ENCODE assay signal across 15 cellular contexts in genomic region chr10:131996508-131997365, GRCh38. TPM values are rescaled to one million over a fixed set of nuclear protein-coding genes. Genes with fewer than 3 reads are reported as not detected.
A peak's percentile ranks its signal among the peaks of the same experiment; 100 is the strongest.
DNase-seq lines count a peak whose midpoint lies in the region; ATAC-seq and TF ChIP-seq lines count a peak whose summit lies in the region.
"Had no signal": no experiment of that assay in that cellular context is flagged by ENCODE, and none has a peak within 500 bp of the region (broad histone marks: within the 10 kb centered on the region; RNA-seq: fewer than 3 reads in every experiment).

No MANE protein-coding gene starts in this region.

- no peak for ATAC-seq in GM18867 (IDR thresholded peaks at IDR 0.05; ENCODE audit: unreplicated experiment)

- dilution Hi-C loops in mammary epithelial cell (cut with HindIII; ENCODE audit: low sequenced_read_pairs) = no loop called here

- H3K4me3 ChIP-seq in mammary epithelial cell (replicated peaks in 1 of 3; ENCODE audit: insufficient read depth in 1 of 3, low read depth in 2 of 3, low read length in 3 of 3) (no peak overlapping the region), left ventricle myocardium inferior (peak overlapping the region; percentile 20), vagina (peak overlapping the region; percentile 1 to 9)

- no peak for TF ChIP-seq POLR2A in vagina (IDR thresholded peaks at IDR 0.05)

- intact Hi-C loops in MCF 10A (cut with micrococcal nuclease) (no loop called here), mammary epithelial cell (cut with micrococcal nuclease) (no loop called here), left ventricle myocardium inferior (cut with micrococcal nuclease) (no loop called here), vagina (cut with DNase I) (no loop called here)

- peaks cover 25% of the 10 kb centered on the region for H3K4me1 Mint-ChIP-seq in MCF 10A (ENCODE audit: insufficient read depth, unreplicated experiment)
- H3K4me1 Mint-ChIP-seq in osteocyte (ENCODE audit: unreplicated experiment) = peaks cover 22% of the 10 kb centered on the region

- H3K36me3 ChIP-seq in mammary epithelial cell (ENCODE audit: insufficient read depth, low read length) (no peaks in the 10 kb centered on the region), left ventricle myocardium inferior (no peaks in the 10 kb centered on the region), vagina (no peaks in the 10 kb centered on the region)

- no peak overlapping the region for H3K9ac ChIP-seq in mammary epithelial cell (ENCODE audit: insufficient read depth, low read length)

- no peaks in the 10 kb centered on the region for H3K79me2 ChIP-seq in mammary epithelial cell (ENCODE audit: insufficient read depth, low read length)

- H3K27me3 ChIP-seq in mammary epithelial cell (ENCODE audit: insufficient read depth, low read length) (no peaks in the 10 kb centered on the region), left ventricle myocardium inferior (ENCODE audit: low read depth) (no peaks in the 10 kb centered on the region), vagina (no peaks in the 10 kb centered on the region)

- BruUV-seq in MCF 10A (replicated peaks; lab: Mats Ljungman, UMichigan) = no TSS peak
- BruUV-seq in mammary epithelial cell (replicated peaks; lab: Mats Ljungman, UMichigan) = no TSS peak

- H3K27me3 Mint-ChIP-seq in MCF 10A (ENCODE audit: insufficient read depth, unreplicated experiment) (no peaks in the 10 kb centered on the region), osteocyte (ENCODE audit: unreplicated experiment) (no peaks in the 10 kb centered on the region)

- H3K4me1 ChIP-seq in mammary epithelial cell (ENCODE audit: insufficient read depth, low read length) (peaks cover 4% of the 10 kb centered on the region), left ventricle myocardium inferior (peaks cover 59% of the 10 kb centered on the region), vagina (peaks cover 25% of the 10 kb centered on the region)

- H3K36me3 Mint-ChIP-seq in MCF 10A (ENCODE audit: insufficient read depth, unreplicated experiment) (peaks cover 6% of the 10 kb centered on the region), osteocyte (ENCODE audit: unreplicated experiment) (no peaks in the 10 kb centered on the region)

- H3K9me3 ChIP-seq in mammary epithelial cell (replicated peaks; ENCODE audit: insufficient read depth, low read length) (no peaks in the 10 kb centered on the region), left ventricle myocardium inferior (replicated peaks) (no peaks in the 10 kb centered on the region), vagina (no peaks in the 10 kb centered on the region)

- H3K27ac Mint-ChIP-seq in MCF 10A (ENCODE audit: low read depth, unreplicated experiment) = peak overlapping the region; percentile 97
- H3K27ac Mint-ChIP-seq in osteocyte (ENCODE audit: unreplicated experiment) = peak overlapping the region; percentile 78

- DNase-seq in MCF 10A (ENCODE audit: unreplicated experiment) (no peak), mammary epithelial cell (no peak), left ventricle myocardium inferior (peak; percentile 63), osteocyte (ENCODE audit: extremely low spot score, unreplicated experiment) (no peak), vagina (ENCODE audit: extremely low spot score in 2 of 2) (no peak), DMS53 (lab: John Stamatoyannopoulos, UW) (no peak), RPMI8226 (no peak)
- DNase-seq: 8988T; activated CD4-positive, alpha-beta T cell treated with anti-CD3 and anti-CD28 coated beads for 4 hours; activated effector memory CD4-positive, alpha-beta T cell treated with anti-CD3 and anti-CD28 coated beads, Interleukin-2, amount 50 U/mL, for 16 hours; cortex of kidney; DND-41; NCI-H1092 treated with DMSO at 0.1 percent for 48 hours; NCI-H82 had no signal

- no peak overlapping the region for H3K4me2 ChIP-seq in mammary epithelial cell (ENCODE audit: insufficient read depth, low read depth, low read length)

- WGBS in mammary epithelial cell (ENCODE audit: low coverage, missing lambda C conversion rate) = 67% methylated on average over 13 of the region's 15 CpGs

- H2AFZ ChIP-seq in mammary epithelial cell (ENCODE audit: low read depth, low read length) = no peak overlapping the region

- H3K4me3 Mint-ChIP-seq in MCF 10A (ENCODE audit: unreplicated experiment) (no peak overlapping the region), osteocyte (ENCODE audit: unreplicated experiment) (no peak overlapping the region)

- in situ Hi-C loops in mammary epithelial cell (cut with MboI; ENCODE audit: low sequenced_read_pairs in 2 of 2) = no loop called here

- POLR2A ChIA-PET in MCF 10A (lab: Yijun Ruan, JAX) = interaction anchor here (0.8 to 3.4 kb wide), 9 partner anchors 13 to 97 kb away, joined by 3 to 23 read pairs (median 5); partner anchors contain the start of gene BNIP3

- H4K20me1 ChIP-seq in mammary epithelial cell (ENCODE audit: insufficient read depth, low read length) = no peaks in the 10 kb centered on the region

- no peak overlapping the region for H3K27ac ChIP-seq in mammary epithelial cell (ENCODE audit: insufficient read depth, low read depth, low read length)
- peak overlapping the region; percentile 86 for H3K27ac ChIP-seq in left ventricle myocardium inferior (replicated peaks)
- peak overlapping the region; percentile 78 for H3K27ac ChIP-seq in vagina

- TF ChIP-seq CTCF in MCF 10A (IDR thresholded peaks at IDR 0.05; ENCODE audit: unreplicated experiment) (no peak), mammary epithelial cell (conservative IDR thresholded peaks at IDR 0.05 in 1 of 2, IDR thresholded peaks at IDR 0.05 in 1 of 2; ENCODE audit: extremely low read depth in 1 of 2, insufficient read depth in 1 of 2, low read depth in 1 of 2, low read length in 2 of 2) (no peak), left ventricle myocardium inferior (IDR thresholded peaks at IDR 0.05; ENCODE audit: borderline replicate concordance) (no peak), osteocyte (IDR thresholded peaks at IDR 0.05) (no peak), vagina (IDR thresholded peaks at IDR 0.05) (no peak)

- H3K9me3 Mint-ChIP-seq in MCF 10A (ENCODE audit: unreplicated experiment) (no peaks in the 10 kb centered on the region), osteocyte (ENCODE audit: unreplicated experiment) (no peaks in the 10 kb centered on the region)

- CTCF ChIA-PET in MCF 10A (lab: Yijun Ruan, JAX) = interaction anchor here (0.7 to 5.6 kb wide), 5 partner anchors 14 to 1310 kb away, joined by 3 to 37 read pairs (median 3); no protein-coding TSS in a partner anchor
- CTCF ChIA-PET in mammary epithelial cell (lab: Charles Lee; ENCODE audit: low non-redundant PET) = interaction anchor here (0.9 kb wide), 1 partner anchor 84 kb away, joined by 9 read pairs; no protein-coding TSS in a partner anchor

RNA-seq across cellular contexts. Expression of gene BNIP3, which starts 15.0 kb away (rescaled TPM):
- total RNA-seq in MCF 10A (2022) (47.0 and 53.0 TPM in 2 replicates), mammary epithelial cell (10 to 100 TPM; 50.8 to 65.2 TPM), left ventricle myocardium inferior (161 TPM), osteocyte (29.2 and 31.6 TPM in 2 replicates), vagina (40.8 TPM)
- polyA plus RNA-seq in mammary epithelial cell = 102 TPM
- polyA minus RNA-seq in mammary epithelial cell = 55.5 TPM

Comparison
In these comparisons a context has a peak if more than half of its experiments do, and no peak if none do; other contexts are left out.
1. H3K4me3 ChIP-seq: peak in left ventricle myocardium inferior (single experiment) and vagina (2 of 2); none in mammary epithelial cell (0 of 3).